8 cellular contexts compared by ENCODE assay signal in genomic region chr10:124700293-124701037, GRCh38. TPM values are rescaled to one million over a fixed set of nuclear protein-coding genes. Genes with fewer than 3 reads are reported as not detected.
DNase-seq lines count a peak whose midpoint lies in the region; ATAC-seq and TF ChIP-seq lines count a peak whose summit lies in the region.

No MANE protein-coding gene starts in this region.

- H2AFZ ChIP-seq in mammary epithelial cell (ENCODE audit: low read depth, low read length), result no peak overlapping the region

- H4K20me1 ChIP-seq in mammary epithelial cell (ENCODE audit: insufficient read depth, low read length), result no peaks in the 10 kb centered on the region

- peaks cover 37% of the 10 kb centered on the region for H3K36me3 Mint-ChIP-seq in MCF 10A (ENCODE audit: insufficient read depth, unreplicated experiment)

- H3K4me2 ChIP-seq in mammary epithelial cell (ENCODE audit: insufficient read depth, low read depth, low read length), result no peak overlapping the region

- no peak for TF ChIP-seq CTCF in MCF 10A (IDR thresholded peaks at IDR 0.05; ENCODE audit: unreplicated experiment)
- no peak for TF ChIP-seq CTCF in mammary epithelial cell (conservative IDR thresholded peaks at IDR 0.05 in 1 of 2, IDR thresholded peaks at IDR 0.05 in 1 of 2; ENCODE audit: extremely low read depth in 1 of 2, insufficient read depth in 1 of 2, low read depth in 1 of 2, low read length in 2 of 2)
- no peak for TF ChIP-seq CTCF in uterus (IDR thresholded peaks at IDR 0.05)

- intact Hi-C loops in MCF 10A (cut with micrococcal nuclease), result no loop called here
- intact Hi-C loops in mammary epithelial cell (cut with micrococcal nuclease), result no loop called here
- intact Hi-C loops in uterus (cut with DNase I; ENCODE audit: low total_unique reads), result no loop called here

- no peaks in the 10 kb centered on the region for H3K27me3 Mint-ChIP-seq in MCF 10A (ENCODE audit: insufficient read depth, unreplicated experiment)

- H3K9me3 Mint-ChIP-seq in MCF 10A (ENCODE audit: unreplicated experiment), result no peaks in the 10 kb centered on the region

- H3K27me3 ChIP-seq in mammary epithelial cell (ENCODE audit: insufficient read depth, low read length) (no peaks in the 10 kb centered on the region), adipocyte (replicated peaks; ENCODE audit: control insufficient read depth, insufficient read depth, low read length) (no peaks in the 10 kb centered on the region), mucosa of rectum (ENCODE audit: control insufficient read depth in 2 of 2, insufficient read depth in 2 of 2, low read length in 2 of 2) (no peaks in the 10 kb centered on the region), uterus (no peaks in the 10 kb centered on the region)

- H3K4me3 ChIP-seq in mammary epithelial cell (replicated peaks in 1 of 3; ENCODE audit: insufficient read depth in 1 of 3, low read depth in 2 of 3, low read length in 3 of 3) (no peak overlapping the region), adipocyte (ENCODE audit: low read length) (no peak overlapping the region), mucosa of rectum (ENCODE audit: low read length in 2 of 2) (no peak overlapping the region), uterus (no peak overlapping the region)

- H3K9me3 ChIP-seq in mammary epithelial cell (replicated peaks; ENCODE audit: insufficient read depth, low read length) (no peaks in the 10 kb centered on the region), adipocyte (ENCODE audit: control insufficient read depth, low read length) (no peaks in the 10 kb centered on the region), mucosa of rectum (ENCODE audit: control insufficient read depth in 2 of 2, low read length in 2 of 2) (no peaks in the 10 kb centered on the region), uterus (no peaks in the 10 kb centered on the region)

- peak overlapping the region; percentile 32 for H3K27ac Mint-ChIP-seq in MCF 10A (ENCODE audit: low read depth, unreplicated experiment)

- H3K27ac ChIP-seq in mammary epithelial cell (ENCODE audit: insufficient read depth, low read depth, low read length), result no peak overlapping the region
- peak overlapping the region; percentile 67 to 80 for H3K27ac ChIP-seq in mucosa of rectum (ENCODE audit: low read depth in 2 of 2, low read length in 2 of 2)
- H3K27ac ChIP-seq in uterus, result peak overlapping the region; percentile 84 to 92

- dilution Hi-C loops in mammary epithelial cell (cut with HindIII; ENCODE audit: low sequenced_read_pairs), result no loop called here

- H3K9ac ChIP-seq in mammary epithelial cell (ENCODE audit: insufficient read depth, low read length) (no peak overlapping the region), adipocyte (ENCODE audit: low read length) (peak overlapping the region; percentile 76), mucosa of rectum (ENCODE audit: low read depth in 1 of 2, low read length in 2 of 2) (no peak overlapping the region)

- H3K4me1 Mint-ChIP-seq in MCF 10A (ENCODE audit: insufficient read depth, unreplicated experiment), result no peaks in the 10 kb centered on the region

- no peak for ATAC-seq in GM18861 (IDR thresholded peaks at IDR 0.05; ENCODE audit: unreplicated experiment)

- CTCF ChIA-PET in MCF 10A (lab: Yijun Ruan, JAX) (interaction anchor here (0.6 to 2.0 kb wide), 4 partner anchors 9 to 312 kb away, joined by 3 to 6 read pairs (median 4); no protein-coding TSS in a partner anchor), mammary epithelial cell (lab: Charles Lee; ENCODE audit: low non-redundant PET) (no interaction called here)

- peaks cover 4% of the 10 kb centered on the region for H3K36me3 ChIP-seq in mammary epithelial cell (ENCODE audit: insufficient read depth, low read length)
- H3K36me3 ChIP-seq in adipocyte (ENCODE audit: control insufficient read depth, insufficient read depth, low read length, severe bottlenecking), result peaks cover under 1% of the 10 kb centered on the region
- H3K36me3 ChIP-seq in mucosa of rectum (ENCODE audit: control insufficient read depth in 2 of 2, insufficient read depth in 2 of 2, low read length in 2 of 2), result peaks cover 28 to 57% of the 10 kb centered on the region in 2 donors
- H3K36me3 ChIP-seq in uterus, result no peaks in the 10 kb centered on the region

- no peak for DNase-seq in MCF 10A (ENCODE audit: unreplicated experiment)
- no peak for DNase-seq in mammary epithelial cell
- no peak for DNase-seq in adipocyte (ENCODE audit: low read depth)
- no peak for DNase-seq in uterus
- no peak for DNase-seq in HPDE6-E6E7 (ENCODE audit: extremely low spot score)
- DNase-seq in erythroblast (lab: John Stamatoyannopoulos, UW), result no peak

- in situ Hi-C loops in mammary epithelial cell (cut with MboI; ENCODE audit: low sequenced_read_pairs in 2 of 2), result no loop called here

- POLR2A ChIA-PET in MCF 10A (lab: Yijun Ruan, JAX), result interaction anchor here (1.8 kb wide), 1 partner anchor 14 kb away, joined by 4 read pairs; no protein-coding TSS in a partner anchor

- TF ChIP-seq POLR2A in uterus (IDR thresholded peaks at IDR 0.05) (no peak), erythroblast (IDR thresholded peaks at IDR 0.05; ENCODE audit: low read length) (no peak)

- 96% methylated on average over 18 of the region's 26 CpGs for WGBS in mammary epithelial cell (ENCODE audit: low coverage, missing lambda C conversion rate)

- H3K4me1 ChIP-seq in mammary epithelial cell (ENCODE audit: insufficient read depth, low read length) (no peaks in the 10 kb centered on the region), adipocyte (ENCODE audit: control insufficient read depth, insufficient read depth, low read length) (peaks cover 55% of the 10 kb centered on the region), mucosa of rectum (ENCODE audit: control insufficient read depth in 2 of 2, insufficient read depth in 2 of 2, low read length in 2 of 2) (peaks cover 44 to 58% of the 10 kb centered on the region in 2 donors), uterus (peaks cover 35 to 48% of the 10 kb centered on the region in 2 donors)

- H3K4me3 Mint-ChIP-seq in MCF 10A (ENCODE audit: unreplicated experiment), result no peak overlapping the region

- peaks cover 23% of the 10 kb centered on the region for H3K79me2 ChIP-seq in mammary epithelial cell (ENCODE audit: insufficient read depth, low read length)

- no TSS peak for BruUV-seq in MCF 10A (replicated peaks; lab: Mats Ljungman, UMichigan)
- BruUV-seq in mammary epithelial cell (replicated peaks; lab: Mats Ljungman, UMichigan), result no TSS peak

RNA-seq across cellular contexts. Expression of gene FAM53B, which starts 43.7 kb away (rescaled TPM):
- total RNA-seq in MCF 10A (2022), result 12.9 and 14.9 TPM in 2 replicates
- 10 to 100 TPM; 16.2 to 51.8 TPM for total RNA-seq in mammary epithelial cell
- 9.3 TPM for polyA plus RNA-seq in mammary epithelial cell
- polyA minus RNA-seq in mammary epithelial cell, result 37.8 TPM
- total RNA-seq in uterus, result 10 to 100 TPM; 10.9 to 94.3 (median 67.8) TPM
